ENCODE assay signal across 9 cellular contexts in the genomic region with DNA sequence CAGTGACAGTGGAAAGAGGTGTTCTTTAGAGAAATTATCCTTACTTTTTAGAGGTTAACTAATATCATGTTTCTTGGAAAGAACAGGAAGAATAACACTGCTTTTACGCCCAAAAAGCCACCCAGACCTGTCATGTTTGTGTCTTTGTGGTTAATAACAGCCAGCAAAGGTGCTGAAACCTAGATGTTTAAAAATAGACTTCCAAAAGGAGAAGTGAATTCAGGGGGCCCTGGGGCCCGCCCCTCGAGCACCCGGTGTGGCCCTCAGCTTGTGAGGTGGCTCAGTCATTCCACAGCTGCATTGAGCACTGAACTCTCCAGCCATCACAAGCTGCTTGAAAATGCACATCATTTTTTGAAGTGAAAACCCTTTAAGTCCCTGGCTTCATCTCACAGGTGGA. TPM values are rescaled to one million over a fixed set of nuclear protein-coding genes. Genes with fewer than 3 reads are reported as not detected.
A peak's percentile ranks its signal among the peaks of the same experiment; 100 is the strongest.
DNase-seq lines count a peak whose midpoint lies in the region; ATAC-seq, FAIRE-seq and TF ChIP-seq lines count a peak whose summit lies in the region.
"Had no signal": no experiment of that assay in that cellular context is flagged by ENCODE, and none has a peak within 500 bp of the region (broad histone marks: within the 10 kb centered on the region; RNA-seq: fewer than 3 reads in every experiment).

No MANE protein-coding gene starts in this region.

- 9 to 47% (median 34%) methylated on average over 4 of the region's 4 CpGs for WGBS in spleen, 5 donors

- H3K4me2 ChIP-seq in Karpas-422 (ENCODE audit: low read depth, low read length, poor library complexity, severe bottlenecking), result peak overlapping the region; percentile 73

- H3K27me3 Mint-ChIP-seq in activated CD4-positive, alpha-beta T cell treated with anti-CD3 and anti-CD28 coated beads for 36 hours, result no peaks in the 10 kb centered on the region

- TF ChIP-seq CTCF in spleen (IDR thresholded peaks at IDR 0.05 in 8 of 11, conservative IDR thresholded peaks at IDR 0.05 in 3 of 11), result no peak

- no peak for FAIRE-seq in HTR-8/SVneo (lab: Jason Lieb, UNC)

- H3K4me1 ChIP-seq in Karpas-422 (ENCODE audit: low read length) (peaks cover 67% of the 10 kb centered on the region), spleen (peaks cover 8 to 69% (median 47%) of the 10 kb centered on the region in 6 donors)

- H3K9ac ChIP-seq in Karpas-422 (ENCODE audit: low read length), result peak overlapping the region; percentile 74

- no peak overlapping the region for H3K4me3 Mint-ChIP-seq in activated CD4-positive, alpha-beta T cell treated with anti-CD3 and anti-CD28 coated beads for 36 hours

- TF ChIP-seq POLR2A in spleen (IDR thresholded peaks at IDR 0.05), result no peak

- H3K36me3 ChIP-seq in Karpas-422 (ENCODE audit: insufficient read depth, low read length), result peaks cover 50% of the 10 kb centered on the region
- peaks cover 3 to 96% (median 66%) of the 10 kb centered on the region in 6 donors for H3K36me3 ChIP-seq in spleen

- H3K27ac Mint-ChIP-seq in activated CD4-positive, alpha-beta T cell treated with anti-CD3 and anti-CD28 coated beads for 36 hours, result peak overlapping the region; percentile 83

- H2AFZ ChIP-seq in Karpas-422 (ENCODE audit: low read length), result no peak overlapping the region

- H3K27me3 ChIP-seq in Karpas-422 (ENCODE audit: low read length) (no peaks in the 10 kb centered on the region), spleen (replicated peaks in 1 of 7) (no peaks in the 10 kb centered on the region)

- no peak for ATAC-seq in activated CD4-positive, alpha-beta T cell treated with anti-CD3 and anti-CD28 coated beads for 36 hours
- peak; percentile 69 for ATAC-seq in HG02588 (IDR thresholded peaks at IDR 0.05; ENCODE audit: unreplicated experiment)

- CTCF ChIA-PET in activated CD4-positive, alpha-beta T cell treated with anti-CD3 and anti-CD28 coated beads for 36 hours (lab: Charles Lee), result interaction anchor here (1.9 kb wide), 1 partner anchor 207 kb away, joined by 7 read pairs; no protein-coding TSS in a partner anchor

- no peaks in the 10 kb centered on the region for H4K20me1 ChIP-seq in Karpas-422 (ENCODE audit: insufficient read depth, low read depth, low read length)

- no peaks in the 10 kb centered on the region for H3K9me3 Mint-ChIP-seq in activated CD4-positive, alpha-beta T cell treated with anti-CD3 and anti-CD28 coated beads for 36 hours (ENCODE audit: low read depth)

- POLR2A ChIA-PET in activated CD4-positive, alpha-beta T cell treated with anti-CD3 and anti-CD28 coated beads for 36 hours (lab: Charles Lee), result no interaction called here

- H3K9me2 ChIP-seq in Karpas-422 (replicated peaks; ENCODE audit: insufficient read depth, low read length), result no peaks in the 10 kb centered on the region

- H3K79me2 ChIP-seq in Karpas-422 (ENCODE audit: low read length), result peaks cover 27% of the 10 kb centered on the region

- peak overlapping the region; percentile 93 for H3K27ac ChIP-seq in Karpas-422 (ENCODE audit: low read length)
- peak overlapping the region; percentile 58 to 90 (median 79) for H3K27ac ChIP-seq in spleen

- intact Hi-C loops in activated CD4-positive, alpha-beta T cell treated with anti-CD3 and anti-CD28 coated beads for 36 hours (cut with DNase I, micrococcal nuclease), result no loop called here
- intact Hi-C loops in spleen (cut with DNase I; ENCODE audit: low total_unique reads), result no loop called here

- peaks cover 51% of the 10 kb centered on the region for H3K36me3 Mint-ChIP-seq in activated CD4-positive, alpha-beta T cell treated with anti-CD3 and anti-CD28 coated beads for 36 hours (ENCODE audit: low read depth)

- H3K9me3 ChIP-seq in Karpas-422 (ENCODE audit: low read length), result no peaks in the 10 kb centered on the region
- H3K9me3 ChIP-seq in spleen, result no peaks in the 10 kb centered on the region

- peaks cover 21% of the 10 kb centered on the region for H3K4me1 Mint-ChIP-seq in activated CD4-positive, alpha-beta T cell treated with anti-CD3 and anti-CD28 coated beads for 36 hours

- no peak for DNase-seq in activated CD4-positive, alpha-beta T cell treated with anti-CD3 and anti-CD28 coated beads for 36 hours
- no peak for DNase-seq in activated CD4-positive, alpha-beta T cell treated with anti-CD3 and anti-CD28 coated beads, Interleukin-2, amount 50 U/mL, for 48 hours
- DNase-seq in Karpas-422, result peak; percentile 97
- peak; percentile 91 for DNase-seq in spleen
- no peak for DNase-seq in HTR-8/SVneo (ENCODE audit: insufficient read length, low spot score)
- no peak for DNase-seq in AG08396 (ENCODE audit: low spot score)
- DNase-seq in NCI-H146 (lab: John Stamatoyannopoulos, UW), result no peak

- peak overlapping the region; percentile 53 for H3K4me3 ChIP-seq in Karpas-422 (ENCODE audit: low read length)
- H3K4me3 ChIP-seq in spleen, result peak overlapping the region in 1 of 8 donors; percentile 18
- H3K4me3 ChIP-seq: skin epidermis had no signal

RNA-seq across cellular contexts. Expression of gene AMN, which starts 20.8 kb away (rescaled TPM):
- total RNA-seq in activated CD4-positive, alpha-beta T cell treated with anti-CD3 and anti-CD28 coated beads for 36 hours, result under 1 TPM; 0.23 to 0.53 TPM
- total RNA-seq in Karpas-422 (2014; rRNA removed; shearing (Covaris generic); ENCODE audit: low replicate concordance), result 7.7 and 16.7 TPM in 2 replicates
- total RNA-seq in spleen, result 1 to 10 TPM in 6 of 7 donors, under 1 TPM in 1; 0.65 to 3.0 (median 2.4) TPM
- polyA plus RNA-seq in spleen, result 1 to 10 TPM; 1.6 to 2.2 (median 2.1) TPM

Comparison
In these comparisons a context has a peak if more than half of its experiments do, and no peak if none do; other contexts are left out.
1. DNase-seq: peak in Karpas-422 (single experiment) and spleen (single experiment); none in activated CD4-positive, alpha-beta T cell treated with anti-CD3 and anti-CD28 coated beads for 36 hours (single experiment), activated CD4-positive, alpha-beta T cell treated with anti-CD3 and anti-CD28 coated beads, Interleukin-2, amount 50 U/mL, for 48 hours (0 of 2), HTR-8/SVneo (single experiment), AG08396 (single experiment) and NCI-H146 (single experiment).